Comparison of ENCODE assay signal across 8 cellular contexts in the genomic region with DNA sequence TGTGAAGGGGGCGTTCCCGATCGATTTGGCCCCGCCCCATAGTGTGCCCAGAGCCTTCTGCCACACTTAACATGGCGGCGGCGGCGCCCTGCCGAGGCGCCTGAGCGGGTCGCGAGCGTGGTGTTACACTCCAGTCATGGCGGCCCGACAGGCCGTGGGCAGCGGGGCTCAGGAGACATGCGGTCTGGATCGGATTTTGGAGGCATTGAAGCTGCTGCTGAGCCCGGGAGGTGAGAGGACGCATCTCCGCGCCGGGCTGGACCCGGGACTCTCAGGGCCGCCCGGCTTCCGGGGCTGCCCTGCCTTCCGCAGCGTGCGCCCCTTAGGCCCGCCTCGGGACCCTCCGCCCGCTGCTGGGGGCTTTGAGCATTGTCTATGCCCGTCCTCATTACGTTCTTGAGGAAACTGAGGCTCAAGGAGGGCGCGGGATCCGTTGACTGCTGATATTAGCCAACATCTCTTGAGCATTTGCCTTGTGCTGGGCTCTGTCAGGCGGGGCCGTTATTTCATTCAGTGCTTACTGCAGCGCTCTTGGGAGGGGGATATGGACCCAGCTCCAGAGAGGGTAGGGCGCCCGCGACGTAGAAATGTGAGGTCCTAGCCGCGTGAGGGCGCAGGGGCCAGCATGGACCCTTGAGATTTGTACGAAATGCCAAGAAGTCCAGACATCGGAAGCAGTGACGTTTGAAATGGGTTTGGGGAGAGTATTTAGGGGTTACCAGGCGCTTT. TPM values are rescaled to one million over a fixed set of nuclear protein-coding genes. Genes with fewer than 3 reads are reported as not detected.
A peak's percentile ranks its signal among the peaks of the same experiment; 100 is the strongest.
DNase-seq lines count a peak whose midpoint lies in the region; FAIRE-seq and TF ChIP-seq lines count a peak whose summit lies in the region.

A gene (plus strand): TSS at position 50 of the 729 bp plus-strand sequence. CDS start 87 bp downstream, at position 137.

- peak within 1 kb of the TSS; percentile 85 for H3K23ac ChIP-seq in neuronal stem cell (ENCODE audit: low read depth, low read length, poor library complexity)

- TF ChIP-seq CTCF in MM.1S (IDR thresholded peaks at IDR 0.05; ENCODE audit: low read length), result peak; percentile 33

- DNase-seq in GDM1 (lab: John Stamatoyannopoulos, UW), result peak; percentile 44
- peak; percentile 73 for DNase-seq in HCEC 1CT
- peak; percentile 84 for DNase-seq in MM.1S
- peak; percentile 79 to 86 for DNase-seq in SJCRH30
- peak; percentile 88 for DNase-seq in activated gamma-delta T cell treated with anti-CD3 and anti-CD28 coated beads, Interleukin-2, amount 50 U/mL, for 16 hours (ENCODE audit: low read depth)
- peak; percentile 66 to 82 for DNase-seq in frontal cortex (ENCODE audit: low spot score in 2 of 2)
- peak; percentile 72 for DNase-seq in neuronal stem cell (ENCODE audit: low spot score)
- DNase-seq in substantia nigra (lab: John Stamatoyannopoulos, UW), result peak; percentile 9 to 87 (median 67)

- no CpG with 5 or more reads among the region's 55 CpGs for WGBS in neuronal stem cell (ENCODE audit: extremely low coverage in 2 of 2, insufficient read length in 2 of 2, insufficient replicate concordance in 1 of 2), 2 donors

- no peaks in the 10 kb centered on the region for H3K79me1 ChIP-seq in neuronal stem cell (ENCODE audit: low read depth, low read length)

- no peaks in the 10 kb centered on the region for H3K4me1 ChIP-seq in MM.1S (ENCODE audit: low read length)
- H3K4me1 ChIP-seq in SJCRH30, result no peaks in the 10 kb centered on the region
- H3K4me1 ChIP-seq in neuronal stem cell (ENCODE audit: control insufficient read depth in 2 of 2, insufficient read depth in 1 of 2, low read depth in 1 of 2, low read length in 2 of 2), result peaks cover 3 to 6% of the 10 kb centered on the region in 2 donors

- no peak for FAIRE-seq in frontal cortex (lab: Jason Lieb, UNC)

- H3K9ac ChIP-seq in MM.1S (ENCODE audit: low read length) (peak within 1 kb of the TSS; percentile 90), neuronal stem cell (ENCODE audit: low read depth, low read length, poor library complexity) (peak within 1 kb of the TSS; percentile 96)

- H2BK15ac ChIP-seq in neuronal stem cell (ENCODE audit: low read length), result no peak within 1 kb of the TSS

- H3K9me2 ChIP-seq in MM.1S (replicated peaks; ENCODE audit: insufficient read depth, low read length), result no peaks in the 10 kb centered on the region

- peak within 1 kb of the TSS; percentile 98 for H3K18ac ChIP-seq in neuronal stem cell (ENCODE audit: low read length)

- H2BK12ac ChIP-seq in neuronal stem cell (ENCODE audit: low read length), result peak within 1 kb of the TSS; percentile 4

- H3F3A ChIP-seq in MM.1S (ENCODE audit: insufficient read depth, low read length), result no peaks in the 10 kb centered on the region

- H3K4me2 ChIP-seq in MM.1S (ENCODE audit: low read depth, low read length) (peak within 1 kb of the TSS; percentile 96), neuronal stem cell (ENCODE audit: insufficient read depth, low read length, poor library complexity, severe bottlenecking) (peak within 1 kb of the TSS; percentile 84)

- H3K27ac ChIP-seq in MM.1S (ENCODE audit: low read length) (peak within 1 kb of the TSS; percentile 33; the same call in 1 of the 2 replicates), SJCRH30 (peak within 1 kb of the TSS; percentile 86), neuronal stem cell (replicated peaks; ENCODE audit: low read length) (peak within 1 kb of the TSS; percentile 87), substantia nigra (ENCODE audit: low read depth, low read length, poor library complexity, severe bottlenecking) (peak within 1 kb of the TSS; percentile 84)

- peak within 1 kb of the TSS; percentile 98 for H2AFZ ChIP-seq in MM.1S (ENCODE audit: low read length)
- H2AFZ ChIP-seq in neuronal stem cell (ENCODE audit: low read length), result peak within 1 kb of the TSS; percentile 98

- no peaks in the 10 kb centered on the region for H3K27me3 ChIP-seq in MM.1S (replicated peaks; ENCODE audit: insufficient read depth, low read length)
- H3K27me3 ChIP-seq in SJCRH30, result no peaks in the 10 kb centered on the region
- H3K27me3 ChIP-seq in neuronal stem cell (ENCODE audit: control insufficient read depth in 3 of 3, insufficient read depth in 3 of 3, low read depth in 1 of 3, low read length in 3 of 3), result no peaks in the 10 kb centered on the region

- H4K8ac ChIP-seq in neuronal stem cell (ENCODE audit: low read depth, low read length), result no peak within 1 kb of the TSS

- H2BK120ac ChIP-seq in neuronal stem cell (ENCODE audit: low read depth, low read length), result no peak within 1 kb of the TSS

- H3K79me2 ChIP-seq in MM.1S (ENCODE audit: low read length), result peaks cover 5% of the 10 kb centered on the region; the same call in 1 of the 2 replicates

- H4K20me1 ChIP-seq in MM.1S (ENCODE audit: insufficient read depth, low read length), result no peaks in the 10 kb centered on the region

- H3K14ac ChIP-seq in neuronal stem cell (ENCODE audit: low read length), result no peak within 1 kb of the TSS

- H3K36me3 ChIP-seq in MM.1S (replicated peaks; ENCODE audit: insufficient read depth, low read length) (no peaks in the 10 kb centered on the region), SJCRH30 (no peaks in the 10 kb centered on the region), neuronal stem cell (replicated peaks in 1 of 2; ENCODE audit: control insufficient read depth in 2 of 2, insufficient read depth in 2 of 2, low read length in 2 of 2) (no peaks in the 10 kb centered on the region)

- peak within 1 kb of the TSS; percentile 98 for H2BK5ac ChIP-seq in neuronal stem cell (ENCODE audit: low read length)

- H2AK5ac ChIP-seq in neuronal stem cell (ENCODE audit: low read depth, low read length), result no peak within 1 kb of the TSS

- no peak within 1 kb of the TSS for H3K4ac ChIP-seq in neuronal stem cell (ENCODE audit: low read length)

- no peaks in the 10 kb centered on the region for H3K9me3 ChIP-seq in MM.1S (replicated peaks; ENCODE audit: insufficient read depth, low read length)
- no peaks in the 10 kb centered on the region for H3K9me3 ChIP-seq in SJCRH30 (replicated peaks)
- H3K9me3 ChIP-seq in neuronal stem cell (replicated peaks in 1 of 2; ENCODE audit: control insufficient read depth in 2 of 2, insufficient read depth in 1 of 2, low read depth in 1 of 2, low read length in 2 of 2), result no peaks in the 10 kb centered on the region

- peak within 1 kb of the TSS; percentile 93 for H3K4me3 ChIP-seq in MM.1S (ENCODE audit: low read length)
- peak within 1 kb of the TSS; percentile 77 for H3K4me3 ChIP-seq in SJCRH30
- peak within 1 kb of the TSS; percentile 75 to 98 for H3K4me3 ChIP-seq in neuronal stem cell (ENCODE audit: low read length in 2 of 2)

- H4K91ac ChIP-seq in neuronal stem cell (ENCODE audit: low read depth, low read length, poor library complexity), result no peak within 1 kb of the TSS

RNA-seq across cellular contexts. Expression of the gene that starts here (rescaled TPM):
- 5.8 and 7.3 TPM in 2 replicates for total RNA-seq in SJCRH30 (2014; rRNA removed; shearing (Covaris generic))
- 31.0 TPM for total RNA-seq in frontal cortex
- 3.9 TPM for polyA plus RNA-seq in neuronal stem cell (2013, experiment 1 of 2)
- polyA plus RNA-seq in neuronal stem cell (2013, experiment 2 of 2), result 3.9 TPM

Comparison
In these comparisons a context has a peak if more than half of its experiments do, and no peak if none do; other contexts are left out.
1. Peak in every context shown above with its lines: DNase-seq, H3K4me3 ChIP-seq and H3K27ac ChIP-seq.
2. H3K27ac ChIP-seq: peak in every context shown above with its lines; median percentile 87 in neuronal stem cell; 86 in SJCRH30; 84 in substantia nigra; 33 in MM.1S.